8 cellular contexts compared by ENCODE assay signal in the genomic region with DNA sequence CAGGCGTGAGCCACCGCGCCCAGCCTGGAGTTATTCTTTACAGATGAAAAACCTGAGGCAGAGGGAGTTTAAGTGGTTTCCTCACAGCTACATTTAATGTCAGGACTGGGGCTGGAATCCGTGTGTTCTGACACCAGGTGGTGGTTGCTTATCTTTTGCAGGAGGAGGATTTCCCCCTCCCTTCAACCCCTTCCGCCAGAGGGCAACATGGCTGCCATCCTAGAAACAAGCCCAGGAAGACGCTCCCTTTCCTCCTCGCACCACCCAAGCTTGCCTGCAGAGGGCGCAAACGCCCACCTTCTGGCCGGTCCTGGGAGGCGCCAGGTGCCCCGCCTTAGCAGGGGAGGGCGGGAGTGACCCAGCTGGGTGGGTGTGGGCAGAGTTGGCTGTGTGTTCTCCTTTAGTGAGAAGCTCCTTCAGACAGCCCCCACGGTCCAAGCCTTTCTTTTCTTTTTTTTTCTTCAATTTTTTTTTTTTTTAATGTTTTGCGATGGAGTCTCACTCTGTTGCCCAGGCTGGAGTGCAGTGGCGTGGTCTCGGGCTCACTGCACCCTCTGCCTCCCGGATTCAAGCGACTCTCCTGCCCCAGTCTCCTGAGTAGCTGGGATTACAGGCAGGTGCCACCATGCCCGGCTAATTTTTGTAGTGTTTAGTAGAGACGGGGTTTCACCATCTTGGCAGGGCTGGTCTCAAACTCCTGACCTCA. TPM values are rescaled to one million over a fixed set of nuclear protein-coding genes. Genes with fewer than 3 reads are reported as not detected.
DNase-seq lines count a peak whose midpoint lies in the region; ATAC-seq and TF ChIP-seq lines count a peak whose summit lies in the region.

No MANE protein-coding gene starts in this region.

- H3K9ac ChIP-seq in BLaER1 treated with 17β-estradiol and CSF1 and Interleukin-3, amounts not matched to agents 10 nM and 100 nM, result peak overlapping the region in 10 of 11 experiments; percentile 20 to 70 (median 58); a peak in 14 of 22 replicates
- H3K9ac ChIP-seq in neuronal stem cell (ENCODE audit: low read depth, low read length, poor library complexity), result no peak overlapping the region

- H3K27me3 ChIP-seq in BLaER1 treated with 17β-estradiol and CSF1 and Interleukin-3, amounts not matched to agents 10 nM and 100 nM, result no peaks in the 10 kb centered on the region
- H3K27me3 ChIP-seq in neuronal stem cell (ENCODE audit: control insufficient read depth in 3 of 3, insufficient read depth in 3 of 3, low read depth in 1 of 3, low read length in 3 of 3) (peaks cover 0 to 8% (median 0%) of the 10 kb centered on the region in 3 experiments), stomach (peaks cover 0 to 16% (median 0%) of the 10 kb centered on the region in 3 donors)

- H4K8ac ChIP-seq in neuronal stem cell (ENCODE audit: low read depth, low read length), result no peak overlapping the region

- no peaks in the 10 kb centered on the region for H3K36me3 ChIP-seq in BLaER1 treated with 17β-estradiol and CSF1 and Interleukin-3, amounts not matched to agents 10 nM and 100 nM
- H3K36me3 ChIP-seq in neuronal stem cell (replicated peaks in 1 of 2; ENCODE audit: control insufficient read depth in 2 of 2, insufficient read depth in 2 of 2, low read length in 2 of 2) (no peaks in the 10 kb centered on the region), stomach (no peaks in the 10 kb centered on the region)

- peak overlapping the region; percentile 69 to 82 (median 71) for H3K4me2 ChIP-seq in BLaER1 treated with 17β-estradiol and CSF1 and Interleukin-3, amounts not matched to agents 10 nM and 100 nM
- no peak overlapping the region for H3K4me2 ChIP-seq in neuronal stem cell (ENCODE audit: insufficient read depth, low read length, poor library complexity, severe bottlenecking)

- no peak for TF ChIP-seq EP300 in stomach (IDR thresholded peaks at IDR 0.05)

- H3K79me1 ChIP-seq in neuronal stem cell (ENCODE audit: low read depth, low read length), result no peaks in the 10 kb centered on the region

- H2BK15ac ChIP-seq in neuronal stem cell (ENCODE audit: low read length), result no peak overlapping the region

- H3K14ac ChIP-seq in neuronal stem cell (ENCODE audit: low read length), result no peak overlapping the region

- no peak overlapping the region for H4K91ac ChIP-seq in neuronal stem cell (ENCODE audit: low read depth, low read length, poor library complexity)

- H3K23ac ChIP-seq in neuronal stem cell (ENCODE audit: low read depth, low read length, poor library complexity), result no peak overlapping the region

- WGBS in neuronal stem cell (ENCODE audit: extremely low coverage in 2 of 2, insufficient read length in 2 of 2, insufficient replicate concordance in 1 of 2), 2 donors, result no CpG with 5 or more reads among the region's 21 CpGs
- 23 to 30% (median 27%) methylated on average over 18 to 21 of the region's 21 CpGs for WGBS in stomach, 5 donors

- H3K27ac ChIP-seq in BLaER1 treated with 17β-estradiol and CSF1 and Interleukin-3, amounts not matched to agents 10 nM and 100 nM, result peak overlapping the region in 10 of 11 experiments; percentile 53 to 98 (median 84); a peak in 20 of 22 replicates
- H3K27ac ChIP-seq in neuronal stem cell (replicated peaks; ENCODE audit: low read length) (no peak overlapping the region), stomach (no peak overlapping the region)

- no peaks in the 10 kb centered on the region for H4K20me1 ChIP-seq in BLaER1 treated with 17β-estradiol and CSF1 and Interleukin-3, amounts not matched to agents 10 nM and 100 nM

- peaks cover 0 to 4% (median 0%) of the 10 kb centered on the region in 11 experiments; a peak in 1 of 22 replicates for H3K9me3 ChIP-seq in BLaER1 treated with 17β-estradiol and CSF1 and Interleukin-3, amounts not matched to agents 10 nM and 100 nM (replicated peaks in 1 of 11)
- H3K9me3 ChIP-seq in neuronal stem cell (replicated peaks in 1 of 2; ENCODE audit: control insufficient read depth in 2 of 2, insufficient read depth in 1 of 2, low read depth in 1 of 2, low read length in 2 of 2), result no peaks in the 10 kb centered on the region
- peaks cover 0 to 7% (median 5%) of the 10 kb centered on the region in 4 donors for H3K9me3 ChIP-seq in stomach

- peak; percentile 60 for ATAC-seq in GM21528 (IDR thresholded peaks at IDR 0.05; ENCODE audit: low FRiP score, unreplicated experiment)

- H3K4me3 ChIP-seq in BLaER1 treated with 17β-estradiol and CSF1 and Interleukin-3, amounts not matched to agents 10 nM and 100 nM, result peak overlapping the region in 3 of 10 experiments; percentile 21 to 38 (median 25); a peak in 5 of 20 replicates
- no peak overlapping the region for H3K4me3 ChIP-seq in fibroblast of the aortic adventitia (ENCODE audit: low read depth, low read length)
- no peak overlapping the region for H3K4me3 ChIP-seq in neuronal stem cell (ENCODE audit: low read length in 2 of 2)
- H3K4me3 ChIP-seq in stomach, result no peak overlapping the region

- H2AFZ ChIP-seq in neuronal stem cell (ENCODE audit: low read length), result peak overlapping the region; percentile 72

- TF ChIP-seq CTCF in fibroblast of the aortic adventitia (IDR thresholded peaks at IDR 0.05; ENCODE audit: insufficient read depth, low read length) (peak; percentile 85), stomach (IDR thresholded peaks at IDR 0.05) (peak in 5 of 7 experiments; percentile 56 to 79 (median 67))

- H3K4me1 ChIP-seq in BLaER1 treated with 17β-estradiol and CSF1 and Interleukin-3, amounts not matched to agents 10 nM and 100 nM, result peaks cover 56 to 86% (median 76%) of the 10 kb centered on the region in 10 experiments
- H3K4me1 ChIP-seq in neuronal stem cell (ENCODE audit: control insufficient read depth in 2 of 2, insufficient read depth in 1 of 2, low read depth in 1 of 2, low read length in 2 of 2) (peaks cover 0 to 6% of the 10 kb centered on the region in 2 donors), stomach (peaks cover 0 to 19% (median 6%) of the 10 kb centered on the region in 4 donors)

- no peak overlapping the region for H2BK120ac ChIP-seq in neuronal stem cell (ENCODE audit: low read depth, low read length)

- intact Hi-C loops in stomach (cut with DNase I; ENCODE audit: low total_unique reads), result no loop called here

- H3K18ac ChIP-seq in neuronal stem cell (ENCODE audit: low read length), result no peak overlapping the region

- no peak overlapping the region for H3K4ac ChIP-seq in neuronal stem cell (ENCODE audit: low read length)

- no peak overlapping the region for H2BK5ac ChIP-seq in neuronal stem cell (ENCODE audit: low read length)

- no peak for TF ChIP-seq POLR2A in stomach (IDR thresholded peaks at IDR 0.05)

- no peak overlapping the region for H2AK5ac ChIP-seq in neuronal stem cell (ENCODE audit: low read depth, low read length)

- DNase-seq in NAMALWA (ENCODE audit: low spot score), result peak; percentile 92
- peak; percentile 91 to 95 for DNase-seq in SHP77 (lab: John Stamatoyannopoulos, UW)
- peak; percentile 82 for DNase-seq in activated T-helper 1 cell treated with anti-CD3 and anti-CD28 coated beads, Interleukin-2, amount 50 U/mL, for 16 hours (ENCODE audit: low read depth in 1 of 2, low spot score in 1 of 2)
- DNase-seq in fibroblast of the aortic adventitia (ENCODE audit: low read depth), result peak; percentile 71
- DNase-seq in neuronal stem cell (ENCODE audit: low spot score), result peak; percentile 89
- peak; percentile 91 for DNase-seq in stomach

- no peak overlapping the region for H2BK12ac ChIP-seq in neuronal stem cell (ENCODE audit: low read length)

RNA-seq across cellular contexts. Expression of gene RAP1GAP2, which starts 9.9 kb away (rescaled TPM):
- total RNA-seq in fibroblast of the aortic adventitia (ENCODE audit: low replicate concordance) (1.5 and 5.0 TPM in 2 replicates), stomach (10 to 100 TPM; 26.4 to 92.4 (median 50.7) TPM)
- 2.9 TPM for polyA plus RNA-seq in neuronal stem cell (2013, experiment 1 of 2)
- 3.1 TPM for polyA plus RNA-seq in neuronal stem cell (2013, experiment 2 of 2)
- polyA plus RNA-seq in stomach, result 10 to 100 TPM; 11.8 to 25.0 (median 17.9) TPM

RNA-seq across cellular contexts. Expression of gene CCDC92B, which starts 36.9 kb away (rescaled TPM):
- total RNA-seq in fibroblast of the aortic adventitia (ENCODE audit: low replicate concordance) (not detected in 2 replicates), stomach (1 to 10 TPM in 1 of 5 donors, not detected in 4; 1.7 TPM)
- polyA plus RNA-seq in neuronal stem cell (2013, experiment 1 of 2), result 0.35 TPM
- polyA plus RNA-seq in neuronal stem cell (2013, experiment 2 of 2), result 0.42 TPM
- polyA plus RNA-seq in stomach, result under 1 TPM in 2 of 3 donors, not detected in 1; 0.12 to 0.48 TPM

Comparison
In these comparisons a context has a peak if more than half of its experiments do, and no peak if none do; other contexts are left out.
1. H3K27ac ChIP-seq: peak in BLaER1 treated with 17β-estradiol and CSF1 and Interleukin-3, amounts not matched to agents 10 nM and 100 nM (10 of 11); none in neuronal stem cell (single experiment) and stomach (0 of 5).
2. Peak in every context shown above with its lines, with median percentiles within 50 percentile points of each other: DNase-seq.